ENCODE assay signal across 19 cellular contexts in the genomic region with DNA sequence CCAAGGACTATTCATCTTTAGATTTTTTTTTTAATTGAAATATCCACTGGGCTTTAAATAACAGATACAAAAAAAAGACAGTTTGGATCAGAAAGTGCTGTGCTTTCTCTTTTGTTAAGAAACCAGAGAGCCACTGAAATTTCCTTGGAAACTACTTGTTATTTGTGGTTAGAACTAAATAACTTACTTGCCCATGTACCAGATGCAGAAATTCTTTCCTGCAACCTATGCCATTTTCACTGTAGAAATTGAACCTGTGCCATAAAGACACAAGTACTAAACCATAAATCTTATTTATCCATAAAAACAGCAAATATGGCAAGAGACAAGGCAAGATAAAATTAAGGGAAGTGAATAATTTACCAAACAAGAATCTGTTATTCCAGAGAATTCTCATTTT. TPM values are rescaled to one million over a fixed set of nuclear protein-coding genes. Genes with fewer than 3 reads are reported as not detected.
DNase-seq lines count a peak whose midpoint lies in the region; ATAC-seq, FAIRE-seq and TF ChIP-seq lines count a peak whose summit lies in the region.
"Had no signal": no experiment of that assay in that cellular context is flagged by ENCODE, and none has a peak within 500 bp of the region (broad histone marks: within the 10 kb centered on the region; RNA-seq: fewer than 3 reads in every experiment).

No MANE protein-coding gene starts in this region.

- DNase-seq in D721Med (ENCODE audit: insufficient read length, low spot score) (no peak), NCI-H446 (lab: John Stamatoyannopoulos, UW) (peak; percentile 48 to 78), astrocyte of the spinal cord (ENCODE audit: low read depth, low spot score) (peak; percentile 70), osteocyte (ENCODE audit: extremely low spot score, unreplicated experiment) (no peak), RWPE1 (ENCODE audit: low spot score) (no peak)
- no peak for DNase-seq in activated CD4-positive, alpha-beta T cell treated with anti-CD3 and anti-CD28 coated beads for 1 hour
- DNase-seq: activated CD4-positive, alpha-beta memory T cell treated with anti-CD3 and anti-CD28 coated beads, Interleukin-2, amount 10 ng/mL, durations not matched to agents 7 days and 5 days; activated CD4-positive, CD25-positive, alpha-beta regulatory T cell; activated gamma-delta T cell treated with Interleukin-2 at 50 U/mL for 16 hours; aorta; cerebellar nuclear complex; GOT3; mammary epithelial cell; NCI-H1436; NCI-H2107; NCI-H526; stimulated activated CD4-positive, alpha-beta T cell treated with anti-CD3 and anti-CD28 coated beads, Interleukin-2, amount 100 ng/mL, for 48 hours; stimulated activated naive CD4-positive, alpha-beta T cell had no signal

- CTCF ChIA-PET in RWPE1 (lab: Yijun Ruan, JAX) = no interaction called here

- TF ChIP-seq CTCF in D721Med (IDR thresholded peaks at IDR 0.05; ENCODE audit: insufficient read depth, missing control alignments) (no peak), astrocyte of the spinal cord (IDR thresholded peaks at IDR 0.05; ENCODE audit: low read depth, low read length) (no peak), osteocyte (IDR thresholded peaks at IDR 0.05) (no peak), RWPE1 (conservative IDR thresholded peaks at IDR 0.05; ENCODE audit: low read depth) (no peak)

- peaks cover 5% of the 10 kb centered on the region for H3K4me1 Mint-ChIP-seq in osteocyte (ENCODE audit: unreplicated experiment)

- no peak overlapping the region for H3K4me3 Mint-ChIP-seq in osteocyte (ENCODE audit: unreplicated experiment)
- H3K4me3 Mint-ChIP-seq: activated CD4-positive, alpha-beta memory T cell treated with anti-CD3 and anti-CD28 coated beads, Interleukin-2, amount 10 ng/mL, durations not matched to agents 7 days and 5 days had no signal

- POLR2A ChIA-PET in RWPE1 (lab: Yijun Ruan, JAX; ENCODE audit: low non-redundant PET) = no interaction called here

- FAIRE-seq in D721Med (lab: Jason Lieb, UNC) = peak; percentile 11

- H3K27me3 Mint-ChIP-seq in osteocyte (ENCODE audit: unreplicated experiment) = no peaks in the 10 kb centered on the region
- H3K27me3 Mint-ChIP-seq: activated CD4-positive, alpha-beta memory T cell treated with anti-CD3 and anti-CD28 coated beads, Interleukin-2, amount 10 ng/mL, durations not matched to agents 7 days and 5 days had no signal

- peaks cover 24% of the 10 kb centered on the region for H3K36me3 Mint-ChIP-seq in osteocyte (ENCODE audit: unreplicated experiment)

- no peak for ATAC-seq in HG03432 (IDR thresholded peaks at IDR 0.05; ENCODE audit: unreplicated experiment)

- H3K9me3 Mint-ChIP-seq in osteocyte (ENCODE audit: unreplicated experiment) = no peaks in the 10 kb centered on the region
- H3K9me3 Mint-ChIP-seq: activated CD4-positive, alpha-beta memory T cell treated with anti-CD3 and anti-CD28 coated beads, Interleukin-2, amount 10 ng/mL, durations not matched to agents 7 days and 5 days had no signal

- H3K4me3 ChIP-seq in astrocyte of the spinal cord (ENCODE audit: low read depth, low read length) = no peak overlapping the region

- H3K27ac Mint-ChIP-seq in osteocyte (ENCODE audit: unreplicated experiment) = peak overlapping the region; percentile 65
- H3K27ac Mint-ChIP-seq: activated CD4-positive, alpha-beta memory T cell treated with anti-CD3 and anti-CD28 coated beads, Interleukin-2, amount 10 ng/mL, durations not matched to agents 7 days and 5 days had no signal

- no peak overlapping the region for H3K27ac ChIP-seq in RWPE1

- in situ Hi-C loops in astrocyte of the spinal cord (cut with HindIII; ENCODE audit: low sequenced_read_pairs) = no loop called here

RNA-seq across cellular contexts. Expression of a gene that starts 6.0 kb away (rescaled TPM):
- 25.8 and 30.4 TPM in 2 replicates for total RNA-seq in osteocyte

RNA-seq across cellular contexts. Expression of a gene that starts 47.0 kb away (rescaled TPM):
- total RNA-seq in osteocyte = 15.2 and 17.0 TPM in 2 replicates

Comparison
In these comparisons a context has a peak if more than half of its experiments do, and no peak if none do; other contexts are left out.
1. DNase-seq: peak in NCI-H446 (2 of 2) and astrocyte of the spinal cord (single experiment); none in D721Med (single experiment), osteocyte (single experiment), activated CD4-positive, alpha-beta T cell treated with anti-CD3 and anti-CD28 coated beads for 1 hour (single experiment) and RWPE1 (single experiment).